Comparison of ENCODE assay signal across 29 cellular contexts in genomic region chr13:97933736-97934135, GRCh38.
"Had no signal": no experiment of that assay in that cellular context is flagged by ENCODE, and none has a peak within 500 bp of the region (broad histone marks: within the 10 kb centered on the region; RNA-seq: fewer than 3 reads in every experiment).

No MANE protein-coding gene starts in this region.

- DNase-seq: naive thymus-derived CD8-positive, alpha-beta T cell; nephron progenitor cell; pancreas; psoas muscle; right cardiac atrium; right lobe of liver; spleen; stimulated activated CD4-positive, alpha-beta T cell treated with anti-CD3 and anti-CD28 coated beads, Interleukin-12 subunit alpha, Interleukin-12 subunit beta, amount 100 ng/mL, for 4 hours; stimulated activated CD4-positive, alpha-beta T cell treated with anti-CD3 and anti-CD28 coated beads, Interleukin-1b, Interleukin-23, amount 100 ng/mL, for 48 hours; stimulated activated CD4-positive, alpha-beta T cell treated with anti-CD3 and anti-CD28 coated beads, Interleukin-4, amount 100 ng/mL, for 1 hour; stimulated activated CD4-positive, alpha-beta T cell treated with anti-CD3 and anti-CD28 coated beads, Interleukin-4, amount 100 ng/mL, for 4 hours; stimulated activated CD8-positive, alpha-beta memory T cell treated with anti-CD3 and anti-CD28 coated beads, Interleukin-4, amount 100 ng/mL, for 48 hours; stimulated activated naive CD4-positive, alpha-beta T cell; stimulated activated naive CD8-positive, alpha-beta T cell treated with anti-CD3 and anti-CD28 coated beads, Interleukin-15, amount 100 ng/mL, for 72 hours; stimulated activated naive CD8-positive, alpha-beta T cell treated with anti-CD3 and anti-CD28 coated beads, Interleukin-15, Interleukin-2, amounts not matched to agents 100 U/mL and 50 U/mL, for 24 hours; testis; tibial artery; transverse colon; upper lobe of right lung; uterus had no signal

- H3K36me3 ChIP-seq: neutrophil, pancreas, right lobe of liver, spleen, suprapubic skin, tibial artery, transverse colon, upper lobe of right lung, uterus had no signal

- H3K9me3 Mint-ChIP-seq: naive thymus-derived CD8-positive, alpha-beta T cell; natural killer cell treated with Interleukin-12 subunit alpha and Interleukin-12 subunit beta and Interleukin-15 and Interleukin-18, amount 100 ng/mL, for 72 hours; nephron progenitor cell; neural crest cell; stimulated activated memory B cell treated with anti-CD40 and anti-IgM and Interleukin-4, amounts not matched to agents 10 μg/mL and 1 μg/mL and 100 μg/mL, for 72 hours; stimulated activated naive CD8-positive, alpha-beta T cell treated with anti-CD3 and anti-CD28 coated beads, Interleukin-15, amount 100 ng/mL, for 72 hours; type B pancreatic cell had no signal

- H3K4me3 Mint-ChIP-seq: naive thymus-derived CD8-positive, alpha-beta T cell; natural killer cell treated with Interleukin-12 subunit alpha and Interleukin-12 subunit beta and Interleukin-15 and Interleukin-18, amount 100 ng/mL, for 72 hours; nephron progenitor cell; stimulated activated memory B cell treated with anti-CD40 and anti-IgM and Interleukin-4, amounts not matched to agents 10 μg/mL and 1 μg/mL and 100 μg/mL, for 72 hours; stimulated activated naive CD8-positive, alpha-beta T cell treated with anti-CD3 and anti-CD28 coated beads, Interleukin-15, amount 100 ng/mL, for 72 hours; type B pancreatic cell had no signal

- H3K27me3 ChIP-seq: pancreas, right lobe of liver, suprapubic skin, testis, tibial artery, transverse colon, upper lobe of right lung, uterus had no signal

- H3K4me3 ChIP-seq: pancreas, psoas muscle, right lobe of liver, skin epidermis, smooth muscle cell, spleen, suprapubic skin, testis, tibial artery, transverse colon, upper lobe of right lung, uterus had no signal

- H3K4me1 Mint-ChIP-seq: naive thymus-derived CD8-positive, alpha-beta T cell; nephron progenitor cell; stimulated activated memory B cell treated with anti-CD40 and anti-IgM and Interleukin-4, amounts not matched to agents 10 μg/mL and 1 μg/mL and 100 μg/mL, for 72 hours; stimulated activated naive CD8-positive, alpha-beta T cell treated with anti-CD3 and anti-CD28 coated beads, Interleukin-15, amount 100 ng/mL, for 72 hours had no signal

- H3K27ac ChIP-seq: neutrophil, pancreas, psoas muscle, right lobe of liver, skin epidermis, suprapubic skin, tibial artery, transverse colon, upper lobe of right lung, uterus had no signal

- H3K36me3 Mint-ChIP-seq: naive thymus-derived CD8-positive, alpha-beta T cell; natural killer cell treated with Interleukin-12 subunit alpha and Interleukin-12 subunit beta and Interleukin-15 and Interleukin-18, amount 100 ng/mL, for 72 hours; stimulated activated memory B cell treated with anti-CD40 and anti-IgM and Interleukin-4, amounts not matched to agents 10 μg/mL and 1 μg/mL and 100 μg/mL, for 72 hours; type B pancreatic cell had no signal

- H3K27ac Mint-ChIP-seq: naive thymus-derived CD8-positive, alpha-beta T cell; natural killer cell treated with Interleukin-12 subunit alpha and Interleukin-12 subunit beta and Interleukin-15 and Interleukin-18, amount 100 ng/mL, for 72 hours; nephron progenitor cell; stimulated activated memory B cell treated with anti-CD40 and anti-IgM and Interleukin-4, amounts not matched to agents 10 μg/mL and 1 μg/mL and 100 μg/mL, for 72 hours; type B pancreatic cell had no signal

- H3K27me3 Mint-ChIP-seq: progenitor cell of endocrine pancreas, type B pancreatic cell had no signal

- H3K9me3 ChIP-seq: neutrophil, pancreas, psoas muscle, right lobe of liver, spleen, suprapubic skin, testis, tibial artery, transverse colon, upper lobe of right lung, uterus had no signal
